In the genomic region with DNA sequence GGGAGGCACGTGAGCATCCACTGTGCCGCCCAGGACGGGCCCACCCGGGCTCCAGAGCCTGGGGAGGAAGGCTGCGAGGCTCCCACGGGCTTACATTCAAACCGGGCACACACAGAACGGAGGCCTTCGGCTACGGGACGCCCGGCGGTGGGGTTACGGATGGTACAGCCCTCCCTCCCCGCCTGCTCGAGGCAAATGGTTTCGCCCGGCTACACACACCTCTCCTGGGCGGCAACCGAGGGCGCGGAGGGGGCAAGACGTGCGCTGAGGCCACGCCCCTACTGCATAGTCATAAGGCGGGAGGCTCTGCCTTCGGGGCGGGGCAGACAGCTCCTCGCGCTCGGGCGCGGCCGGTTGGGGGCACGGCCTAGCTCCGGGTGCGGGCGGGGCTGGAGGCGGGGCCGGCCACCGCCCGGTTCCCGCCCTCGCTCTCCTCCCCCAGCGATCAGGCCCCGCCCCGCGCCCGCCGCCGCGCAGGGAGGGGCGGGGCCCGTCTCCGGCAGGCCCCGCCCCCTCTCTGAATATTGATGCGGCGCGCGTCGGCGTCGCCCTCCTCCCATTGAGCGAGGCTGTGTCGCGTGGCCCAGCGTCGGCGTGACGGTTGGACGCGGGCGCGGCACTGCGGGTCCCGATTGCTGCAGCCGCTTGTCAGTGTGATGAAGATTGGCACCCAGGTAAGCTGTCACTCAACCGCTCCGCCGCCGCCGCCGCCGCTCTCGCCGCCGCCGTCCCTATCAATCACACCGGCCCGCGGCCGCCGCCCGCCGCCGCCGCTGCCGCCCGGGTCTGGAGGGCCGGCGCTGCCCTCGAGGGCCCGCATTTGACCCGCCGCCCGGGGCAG, we compare ENCODE assay signal across 1 cellular context.
TF ChIP-seq lines count a peak whose summit lies in the region.

A gene with protein sequence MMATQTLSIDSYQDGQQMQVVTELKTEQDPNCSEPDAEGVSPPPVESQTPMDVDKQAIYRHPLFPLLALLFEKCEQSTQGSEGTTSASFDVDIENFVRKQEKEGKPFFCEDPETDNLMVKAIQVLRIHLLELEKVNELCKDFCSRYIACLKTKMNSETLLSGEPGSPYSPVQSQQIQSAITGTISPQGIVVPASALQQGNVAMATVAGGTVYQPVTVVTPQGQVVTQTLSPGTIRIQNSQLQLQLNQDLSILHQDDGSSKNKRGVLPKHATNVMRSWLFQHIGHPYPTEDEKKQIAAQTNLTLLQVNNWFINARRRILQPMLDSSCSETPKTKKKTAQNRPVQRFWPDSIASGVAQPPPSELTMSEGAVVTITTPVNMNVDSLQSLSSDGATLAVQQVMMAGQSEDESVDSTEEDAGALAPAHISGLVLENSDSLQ (plus strand): TSS at position 572 of the 841 bp plus-strand sequence. CDS start 29,820 bp downstream, outside the sequence.

TF ChIP-seq in HepG2, 621 proteins besides CTCF, POLR2A, EP300 and RAD21 (continued from another document and continues in another):
- TF ChIP-seq, protein P1, sequence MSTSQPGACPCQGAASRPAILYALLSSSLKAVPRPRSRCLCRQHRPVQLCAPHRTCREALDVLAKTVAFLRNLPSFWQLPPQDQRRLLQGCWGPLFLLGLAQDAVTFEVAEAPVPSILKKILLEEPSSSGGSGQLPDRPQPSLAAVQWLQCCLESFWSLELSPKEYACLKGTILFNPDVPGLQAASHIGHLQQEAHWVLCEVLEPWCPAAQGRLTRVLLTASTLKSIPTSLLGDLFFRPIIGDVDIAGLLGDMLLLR (CRISPR knock-in tag; IDR thresholded peaks at IDR 0.05), result 0 out of 2 replicates have a peak, but pooled peaks have one; percentile 29
- peak; percentile 83; the same call in 1 of the 2 replicates for TF ChIP-seq ZFP90 (CRISPR knock-in tag; IDR thresholded peaks at IDR 0.05; ENCODE audit: borderline replicate concordance)
- no peak; the same call in 1 of the 2 replicates for TF ChIP-seq TAF1 (CRISPR knock-in tag; IDR thresholded peaks at IDR 0.05)
- peak; percentile 71 for TF ChIP-seq ZFY (CRISPR knock-in tag; IDR thresholded peaks at IDR 0.05)
- no peak for TF ChIP-seq ZNF180 (CRISPR knock-in tag; IDR thresholded peaks at IDR 0.05; ENCODE audit: borderline replicate concordance, low read depth)
- no peak for TF ChIP-seq STAG1 (CRISPR knock-in tag; IDR thresholded peaks at IDR 0.05)
- peak; percentile 70; the same call in 1 of the 2 replicates for TF ChIP-seq LBX2 (CRISPR knock-in tag; IDR thresholded peaks at IDR 0.05; ENCODE audit: borderline replicate concordance)
- no peak for TF ChIP-seq ARNT2 (CRISPR knock-in tag; IDR thresholded peaks at IDR 0.05; ENCODE audit: low read depth)
- TF ChIP-seq ZNF761 (CRISPR knock-in tag; conservative IDR thresholded peaks at IDR 0.05), result no peak
- no peak for TF ChIP-seq CCAR2 (optimal IDR thresholded peaks at IDR 0.05; ENCODE audit: low read depth, low read length)
- no peak for TF ChIP-seq ZC3H13 (CRISPR knock-in tag; IDR thresholded peaks at IDR 0.05)
- no peak for TF ChIP-seq ZNF556 (CRISPR knock-in tag; IDR thresholded peaks at IDR 0.05; ENCODE audit: borderline replicate concordance)
- TF ChIP-seq ZBED4 (CRISPR knock-in tag; IDR thresholded peaks at IDR 0.05; ENCODE audit: borderline replicate concordance), result no peak
- TF ChIP-seq ZNF225 (CRISPR knock-in tag; IDR thresholded peaks at IDR 0.05), result no peak
- TF ChIP-seq GATAD1 (CRISPR knock-in tag; IDR thresholded peaks at IDR 0.05), result 0 out of 2 replicates have a peak, but pooled peaks have one; percentile 10
- no peak for TF ChIP-seq KDM5A (IDR thresholded peaks at IDR 0.05; ENCODE audit: borderline replicate concordance, low read length)
- TF ChIP-seq, protein P2, sequence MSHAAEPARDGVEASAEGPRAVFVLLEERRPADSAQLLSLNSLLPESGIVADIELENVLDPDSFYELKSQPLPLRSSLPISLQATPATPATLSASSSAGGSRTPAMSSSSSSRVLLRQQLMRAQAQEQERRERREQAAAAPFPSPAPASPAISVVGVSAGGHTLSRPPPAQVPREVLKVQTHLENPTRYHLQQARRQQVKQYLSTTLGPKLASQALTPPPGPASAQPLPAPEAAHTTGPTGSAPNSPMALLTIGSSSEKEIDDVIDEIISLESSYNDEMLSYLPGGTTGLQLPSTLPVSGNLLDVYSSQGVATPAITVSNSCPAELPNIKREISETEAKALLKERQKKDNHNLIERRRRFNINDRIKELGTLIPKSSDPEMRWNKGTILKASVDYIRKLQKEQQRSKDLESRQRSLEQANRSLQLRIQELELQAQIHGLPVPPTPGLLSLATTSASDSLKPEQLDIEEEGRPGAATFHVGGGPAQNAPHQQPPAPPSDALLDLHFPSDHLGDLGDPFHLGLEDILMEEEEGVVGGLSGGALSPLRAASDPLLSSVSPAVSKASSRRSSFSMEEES (CRISPR knock-in tag; IDR thresholded peaks at IDR 0.05), result peak; percentile 81
- 0 out of 2 replicates have a peak, but pooled peaks have one; percentile 1 for TF ChIP-seq CAMTA2 (CRISPR knock-in tag; IDR thresholded peaks at IDR 0.05; ENCODE audit: borderline replicate concordance)
- TF ChIP-seq SRSF9 (IDR thresholded peaks at IDR 0.05; ENCODE audit: borderline replicate concordance, insufficient read depth, low read depth, low read length, poor library complexity, severe bottlenecking), result no peak
- TF ChIP-seq MEIS1 (CRISPR knock-in tag; IDR thresholded peaks at IDR 0.05; ENCODE audit: borderline replicate concordance), result peak; percentile 96; the same call in 1 of the 2 replicates
- peak; percentile 72 for TF ChIP-seq ZNF232 (CRISPR knock-in tag; IDR thresholded peaks at IDR 0.05; ENCODE audit: borderline replicate concordance)
- TF ChIP-seq ZBTB20 (CRISPR knock-in tag; IDR thresholded peaks at IDR 0.05; ENCODE audit: borderline replicate concordance, low read depth), result 0 out of 2 replicates have a peak, but pooled peaks have one; percentile 46
- TF ChIP-seq ZNF337 (CRISPR knock-in tag; IDR thresholded peaks at IDR 0.05; ENCODE audit: borderline replicate concordance, low read depth), result no peak
- TF ChIP-seq, protein P3, sequence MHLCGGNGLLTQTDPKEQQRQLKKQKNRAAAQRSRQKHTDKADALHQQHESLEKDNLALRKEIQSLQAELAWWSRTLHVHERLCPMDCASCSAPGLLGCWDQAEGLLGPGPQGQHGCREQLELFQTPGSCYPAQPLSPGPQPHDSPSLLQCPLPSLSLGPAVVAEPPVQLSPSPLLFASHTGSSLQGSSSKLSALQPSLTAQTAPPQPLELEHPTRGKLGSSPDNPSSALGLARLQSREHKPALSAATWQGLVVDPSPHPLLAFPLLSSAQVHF (CRISPR knock-in tag; IDR thresholded peaks at IDR 0.05), result no peak
- no peak for TF ChIP-seq CBX5 (CRISPR knock-in tag; IDR thresholded peaks at IDR 0.05; ENCODE audit: borderline replicate concordance)
- peak; percentile 97 for TF ChIP-seq ZNF687 (CRISPR knock-in tag; IDR thresholded peaks at IDR 0.05)
- TF ChIP-seq, protein P4, sequence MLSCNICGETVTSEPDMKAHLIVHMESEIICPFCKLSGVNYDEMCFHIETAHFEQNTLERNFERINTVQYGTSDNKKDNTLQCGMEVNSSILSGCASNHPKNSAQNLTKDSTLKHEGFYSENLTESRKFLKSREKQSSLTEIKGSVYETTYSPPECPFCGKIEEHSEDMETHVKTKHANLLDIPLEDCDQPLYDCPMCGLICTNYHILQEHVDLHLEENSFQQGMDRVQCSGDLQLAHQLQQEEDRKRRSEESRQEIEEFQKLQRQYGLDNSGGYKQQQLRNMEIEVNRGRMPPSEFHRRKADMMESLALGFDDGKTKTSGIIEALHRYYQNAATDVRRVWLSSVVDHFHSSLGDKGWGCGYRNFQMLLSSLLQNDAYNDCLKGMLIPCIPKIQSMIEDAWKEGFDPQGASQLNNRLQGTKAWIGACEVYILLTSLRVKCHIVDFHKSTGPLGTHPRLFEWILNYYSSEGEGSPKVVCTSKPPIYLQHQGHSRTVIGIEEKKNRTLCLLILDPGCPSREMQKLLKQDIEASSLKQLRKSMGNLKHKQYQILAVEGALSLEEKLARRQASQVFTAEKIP (CRISPR knock-in tag; IDR thresholded peaks at IDR 0.05; ENCODE audit: borderline replicate concordance), result no peak
- TF ChIP-seq SKI (IDR thresholded peaks at IDR 0.05; ENCODE audit: partially characterized antibody), result peak; percentile 21
- no peak for TF ChIP-seq ZSCAN20 (CRISPR knock-in tag; IDR thresholded peaks at IDR 0.05; ENCODE audit: borderline replicate concordance)
- no peak for TF ChIP-seq ZNF775 (CRISPR knock-in tag; IDR thresholded peaks at IDR 0.05; ENCODE audit: borderline replicate concordance)
- no peak for TF ChIP-seq NPAS2 (CRISPR knock-in tag; IDR thresholded peaks at IDR 0.05; ENCODE audit: borderline replicate concordance)
- no peak for TF ChIP-seq ZFP41 (CRISPR knock-in tag; IDR thresholded peaks at IDR 0.05; ENCODE audit: borderline replicate concordance)
- TF ChIP-seq KAT8 (CRISPR knock-in tag; IDR thresholded peaks at IDR 0.05), result no peak
- TF ChIP-seq FOXK1 (CRISPR knock-in tag; IDR thresholded peaks at IDR 0.05; ENCODE audit: borderline replicate concordance, low read depth), result no peak
- no peak for TF ChIP-seq CERS6 (CRISPR knock-in tag; IDR thresholded peaks at IDR 0.05)
- no peak for TF ChIP-seq SMYD3 (CRISPR knock-in tag; IDR thresholded peaks at IDR 0.05)
- TF ChIP-seq PATZ1 (CRISPR knock-in tag; IDR thresholded peaks at IDR 0.05), result peak; percentile 76
- TF ChIP-seq ZKSCAN8 (CRISPR knock-in tag; IDR thresholded peaks at IDR 0.05; ENCODE audit: borderline replicate concordance), result no peak
- TF ChIP-seq REXO4 (CRISPR knock-in tag; IDR thresholded peaks at IDR 0.05; ENCODE audit: borderline replicate concordance), result no peak
